ENCODE assay signal across 11 cellular contexts in the genomic region with DNA sequence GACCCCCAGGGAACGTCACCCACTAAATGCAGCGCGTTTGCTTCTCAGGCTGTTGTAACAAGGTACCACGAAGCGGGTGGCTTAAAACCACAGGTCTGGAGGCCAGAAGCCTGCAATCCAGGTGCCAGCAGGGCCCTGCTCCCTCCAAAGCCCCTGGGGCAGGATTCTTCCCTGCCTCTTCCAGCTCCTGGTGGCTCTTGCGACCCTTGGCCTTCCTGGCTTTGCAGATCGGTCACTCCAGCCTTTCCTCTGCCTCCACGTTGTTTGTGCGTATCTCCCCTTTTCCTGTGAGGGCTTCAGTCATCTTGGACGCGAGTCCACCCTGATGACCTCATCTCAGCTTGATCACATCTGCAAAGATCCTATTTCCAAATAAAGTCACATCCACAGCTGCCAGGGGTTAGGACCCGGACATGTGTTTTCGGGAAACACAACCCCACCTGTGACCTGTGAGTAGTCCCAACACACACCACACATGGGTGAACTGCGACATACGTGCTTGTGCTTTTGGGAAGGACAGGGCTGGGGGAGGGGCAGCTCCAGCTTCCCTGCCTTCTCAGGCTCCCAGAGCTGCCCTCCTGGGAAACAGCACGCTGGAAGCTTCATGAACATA.
A peak's percentile ranks its signal among the peaks of the same experiment; 100 is the strongest.
DNase-seq lines count a peak whose midpoint lies in the region; ATAC-seq, FAIRE-seq and TF ChIP-seq lines count a peak whose summit lies in the region.
"Had no signal": no experiment of that assay in that cellular context is flagged by ENCODE, and none has a peak within 500 bp of the region (broad histone marks: within the 10 kb centered on the region; RNA-seq: fewer than 3 reads in every experiment).

No MANE protein-coding gene starts in this region.

- peaks cover 0 to 4% of the 10 kb centered on the region in 2 experiments; a peak in 1 of 4 replicates for H3K9me3 ChIP-seq in HCT116 (ENCODE audit: control insufficient read depth in 1 of 2, insufficient read depth in 1 of 2, low read depth in 1 of 2, low read length in 2 of 2)
- H3K9me3 ChIP-seq in astrocyte (ENCODE audit: insufficient read depth, low read depth, low read length), result no peaks in the 10 kb centered on the region
- H3K9me3 ChIP-seq in right atrium auricular region, result peaks cover 0 to 4% of the 10 kb centered on the region in 2 donors
- H3K9me3 ChIP-seq in smooth muscle cell (replicated peaks; ENCODE audit: low read depth), result no peaks in the 10 kb centered on the region
- no peaks in the 10 kb centered on the region for H3K9me3 ChIP-seq in effector memory CD4-positive, alpha-beta T cell (ENCODE audit: control insufficient read depth, low read length)
- H3K9me3 ChIP-seq: HAP-1, spleen had no signal

- H3K4me3 ChIP-seq in HCT116 (replicated peaks in 1 of 2; ENCODE audit: low read depth in 1 of 2, low read length in 2 of 2) (peak overlapping the region in 1 of 2 experiments; percentile 25; a peak in 3 of 4 replicates), astrocyte (ENCODE audit: insufficient read depth, low read depth, low read length) (peak overlapping the region; percentile 4), right atrium auricular region (no peak overlapping the region), smooth muscle cell (no peak overlapping the region)
- H3K4me3 ChIP-seq in effector memory CD4-positive, alpha-beta T cell (ENCODE audit: insufficient read depth, low read depth, low read length, poor library complexity, severe bottlenecking), result no peak overlapping the region
- H3K4me3 ChIP-seq: HAP-1, spleen had no signal

- BruUV-seq in HCT116 (replicated peaks; lab: Mats Ljungman, UMichigan), result no TSS peak

- H3K9me3 Mint-ChIP-seq in astrocyte (ENCODE audit: unreplicated experiment), result peaks cover 4% of the 10 kb centered on the region

- H3K27me3 ChIP-seq in HCT116 (ENCODE audit: insufficient read depth, low read length) (no peaks in the 10 kb centered on the region), astrocyte (ENCODE audit: insufficient read depth, low read length) (no peaks in the 10 kb centered on the region), right atrium auricular region (no peaks in the 10 kb centered on the region), smooth muscle cell (ENCODE audit: low read depth) (no peaks in the 10 kb centered on the region)
- no peaks in the 10 kb centered on the region for H3K27me3 ChIP-seq in effector memory CD4-positive, alpha-beta T cell (replicated peaks; ENCODE audit: control insufficient read depth, insufficient read depth, low read length, poor library complexity, severe bottlenecking)
- H3K27me3 ChIP-seq: spleen had no signal

- H3K4me2 ChIP-seq in HCT116 (ENCODE audit: low read length) (peak overlapping the region; percentile 71), astrocyte (ENCODE audit: low read length) (peak overlapping the region; percentile 77), smooth muscle cell (peak overlapping the region; percentile 60)

- no peaks in the 10 kb centered on the region for H3K27me3 Mint-ChIP-seq in astrocyte (ENCODE audit: low read depth, unreplicated experiment)

- H3K4me3 Mint-ChIP-seq in astrocyte (ENCODE audit: unreplicated experiment), result no peak overlapping the region

- DNase-seq in HCT116 (ENCODE audit: low read depth, low spot score), result no peak
- DNase-seq in astrocyte (ENCODE audit: low read depth), result peak; percentile 82
- DNase-seq in right atrium auricular region (ENCODE audit: low spot score), result peak; percentile 81
- DNase-seq in smooth muscle cell (lab: John Stamatoyannopoulos, UW; ENCODE audit: unreplicated experiment), result no peak
- DNase-seq in effector memory CD4-positive, alpha-beta T cell, result no peak
- DNase-seq in NCI-H2196 (lab: John Stamatoyannopoulos, UW; ENCODE audit: unreplicated experiment), result no peak
- DNase-seq: NCI-H1930, spleen had no signal

- 32% methylated on average over 16 of the region's 16 CpGs for WGBS in smooth muscle cell (ENCODE audit: low lambda C conversion rate)

- H3K79me2 ChIP-seq in HCT116 (ENCODE audit: insufficient read depth, low read length) (no peaks in the 10 kb centered on the region), astrocyte (ENCODE audit: insufficient read depth, low read length) (no peaks in the 10 kb centered on the region), smooth muscle cell (ENCODE audit: low read depth) (no peaks in the 10 kb centered on the region)

- H3K9me2 ChIP-seq in HCT116 (ENCODE audit: insufficient read depth), result no peaks in the 10 kb centered on the region

- no peaks in the 10 kb centered on the region for H4K20me1 ChIP-seq in HCT116 (ENCODE audit: insufficient read depth)
- H4K20me1 ChIP-seq in astrocyte (ENCODE audit: insufficient read depth, low read length), result no peaks in the 10 kb centered on the region
- H4K20me1 ChIP-seq in smooth muscle cell (ENCODE audit: low read depth), result no peaks in the 10 kb centered on the region

- H3K36me3 Mint-ChIP-seq in astrocyte (ENCODE audit: low read depth, unreplicated experiment), result peaks cover 7% of the 10 kb centered on the region

- RAD21 ChIA-PET in HCT116 (lab: Charles Lee; ENCODE audit: low non-redundant PET in 1 of 2, low total read pairs in 2 of 2, uncharacterized antibody in 2 of 2, unreplicated experiment in 2 of 2), result no interaction called here

- intact Hi-C loops in HCT116 (cut with micrococcal nuclease), result loop anchor here (5.0 kb wide), 1 partner anchor 115 kb away; a partner anchor contains a TSS

- FAIRE-seq in astrocyte (lab: Jason Lieb, UNC), result peak; percentile 32

- H3K27ac ChIP-seq in HCT116 (ENCODE audit: low read depth, low read length), result peak overlapping the region; percentile 20; the same call in 1 of the 2 replicates
- peak overlapping the region; percentile 95 for H3K27ac ChIP-seq in astrocyte (ENCODE audit: low read depth, low read length)
- peak overlapping the region; percentile 53 to 57 for H3K27ac ChIP-seq in right atrium auricular region
- peak overlapping the region; percentile 92 for H3K27ac ChIP-seq in smooth muscle cell (ENCODE audit: low read depth)
- no peak overlapping the region for H3K27ac ChIP-seq in effector memory CD4-positive, alpha-beta T cell (ENCODE audit: insufficient read depth, low read length, poor library complexity, severe bottlenecking)

- H3K9ac ChIP-seq in HCT116 (ENCODE audit: low read length) (peak overlapping the region; percentile 42), astrocyte (ENCODE audit: low read length) (peak overlapping the region; percentile 83), smooth muscle cell (ENCODE audit: low read depth) (peak overlapping the region; percentile 68)

- POLR2A ChIA-PET in HCT116 (lab: Charles Lee), result no interaction called here

- H3K36me3 ChIP-seq in HCT116 (ENCODE audit: control insufficient read depth in 1 of 2, insufficient read depth in 2 of 2, low read length in 2 of 2), result no peaks in the 10 kb centered on the region
- H3K36me3 ChIP-seq in astrocyte (ENCODE audit: insufficient read depth, low read length), result no peaks in the 10 kb centered on the region
- no peaks in the 10 kb centered on the region for H3K36me3 ChIP-seq in right atrium auricular region
- no peaks in the 10 kb centered on the region for H3K36me3 ChIP-seq in smooth muscle cell (ENCODE audit: low read depth)
- H3K36me3 ChIP-seq in effector memory CD4-positive, alpha-beta T cell (ENCODE audit: control insufficient read depth, insufficient read depth, low read length), result no peaks in the 10 kb centered on the region
- H3K36me3 ChIP-seq: HAP-1, spleen had no signal

- TF ChIP-seq RAD21 in HCT116 (IDR thresholded peaks at IDR 0.05; ENCODE audit: low read depth), result no peak

- TF ChIP-seq POLR2A in HCT116 (IDR thresholded peaks at IDR 0.05; ENCODE audit: borderline replicate concordance, extremely low read depth, insufficient read depth, insufficient read length), result no peak

- H3K27ac Mint-ChIP-seq in astrocyte (ENCODE audit: unreplicated experiment), result peak overlapping the region; percentile 94

- peak; percentile 41 for ATAC-seq in HCT116
- no peak for ATAC-seq in GM21619 (IDR thresholded peaks at IDR 0.05; ENCODE audit: unreplicated experiment)
- no peak for ATAC-seq in HG02852 (IDR thresholded peaks at IDR 0.05; ENCODE audit: unreplicated experiment)

- TF ChIP-seq CTCF in HCT116 (IDR thresholded peaks at IDR 0.05 in 2 of 3, conservative IDR thresholded peaks at IDR 0.05 in 1 of 3; ENCODE audit: borderline replicate concordance in 1 of 3, insufficient read depth in 1 of 3, low read depth in 2 of 3, low read length in 2 of 3), result no peak
- no peak for TF ChIP-seq CTCF in astrocyte (IDR thresholded peaks at IDR 0.05; ENCODE audit: insufficient read depth, low read depth, low read length)
- no peak for TF ChIP-seq CTCF in right atrium auricular region (IDR thresholded peaks at IDR 0.05)
- TF ChIP-seq CTCF in smooth muscle cell (IDR thresholded peaks at IDR 0.05; ENCODE audit: borderline replicate concordance, insufficient read depth, poor library complexity, severe bottlenecking), result no peak

- H3F3A ChIP-seq in smooth muscle cell (ENCODE audit: low read depth), result peaks cover 50% of the 10 kb centered on the region

- peaks cover 52% of the 10 kb centered on the region for H3K4me1 Mint-ChIP-seq in astrocyte (ENCODE audit: low read depth, unreplicated experiment)

- H3K4me1 ChIP-seq in HCT116 (ENCODE audit: control insufficient read depth in 1 of 2, insufficient read depth in 2 of 2, low read length in 2 of 2) (peaks cover 45 to 73% of the 10 kb centered on the region in 2 experiments), astrocyte (ENCODE audit: insufficient read depth, low read length) (peaks cover 67% of the 10 kb centered on the region), right atrium auricular region (peaks cover 0 to 66% of the 10 kb centered on the region in 2 donors), smooth muscle cell (ENCODE audit: low read depth) (peaks cover 34% of the 10 kb centered on the region)
- H3K4me1 ChIP-seq in effector memory CD4-positive, alpha-beta T cell (ENCODE audit: control insufficient read depth, insufficient read depth, low read length, poor library complexity, severe bottlenecking), result no peaks in the 10 kb centered on the region

- CTCF ChIA-PET in HCT116 (lab: Charles Lee), result no interaction called here

- H2AFZ ChIP-seq in HCT116 (ENCODE audit: low read depth, low read length, poor library complexity, severe bottlenecking) (peak overlapping the region; percentile 20), astrocyte (ENCODE audit: low read depth, low read length) (peak overlapping the region; percentile 43), smooth muscle cell (ENCODE audit: low read depth) (peak overlapping the region; percentile 17)

TF ChIP-seq in HCT116, 20 proteins besides CTCF, POLR2A, EP300 and RAD21:
- no peak for TF ChIP-seq CBX3 (IDR thresholded peaks at IDR 0.05; ENCODE audit: low read depth)

Comparison
In these comparisons a context has a peak if more than half of its experiments do, and no peak if none do; other contexts are left out.
1. DNase-seq: peak in astrocyte (single experiment) and right atrium auricular region (single experiment); none in HCT116 (single experiment), smooth muscle cell (single experiment), effector memory CD4-positive, alpha-beta T cell (0 of 3) and NCI-H2196 (single experiment).
2. Peak in every context shown above with its lines, with median percentiles within 50 percentile points of each other: H2AFZ ChIP-seq, H3K4me2 ChIP-seq and H3K9ac ChIP-seq.